Comparison of ENCODE assay signal across 12 cellular contexts in genomic region chr1:204477036-204477740, GRCh38. TPM values are rescaled to one million over a fixed set of nuclear protein-coding genes. Genes with fewer than 3 reads are reported as not detected.
DNase-seq lines count a peak whose midpoint lies in the region; TF ChIP-seq lines count a peak whose summit lies in the region.
"Had no signal": no experiment of that assay in that cellular context is flagged by ENCODE, and none has a peak within 500 bp of the region (broad histone marks: within the 10 kb centered on the region; RNA-seq: fewer than 3 reads in every experiment).

No MANE protein-coding gene starts in this region.

- H3K9me3 ChIP-seq in MG63: no peaks in the 10 kb centered on the region
- H3K9me3 ChIP-seq: Peyer's patch had no signal

- no peaks in the 10 kb centered on the region for H3K36me3 ChIP-seq in MG63
- H3K36me3 ChIP-seq: Peyer's patch had no signal

- peaks cover 85% of the 10 kb centered on the region for H3K4me1 Mint-ChIP-seq in nephron

- H3K27me3 ChIP-seq in MG63: no peaks in the 10 kb centered on the region
- H3K27me3 ChIP-seq: Peyer's patch had no signal

- intact Hi-C loops in head of caudate nucleus (cut with DNase I): no loop called here

- peak overlapping the region; percentile 3 to 69 (median 9) for H3K27ac Mint-ChIP-seq in nephron
- H3K27ac Mint-ChIP-seq: activated CD4-positive, alpha-beta T cell treated with anti-CD3 and anti-CD28 coated beads for 36 hours had no signal

- H3K36me3 Mint-ChIP-seq in nephron (ENCODE audit: low read depth): no peaks in the 10 kb centered on the region
- H3K36me3 Mint-ChIP-seq: natural killer cell treated with Interleukin-12 subunit alpha and Interleukin-12 subunit beta and Interleukin-15 and Interleukin-18, amount 100 ng/mL, for 72 hours had no signal

- H3K9me3 Mint-ChIP-seq in nephron: no peaks in the 10 kb centered on the region
- H3K9me3 Mint-ChIP-seq: natural killer cell treated with Interleukin-12 subunit alpha and Interleukin-12 subunit beta and Interleukin-15 and Interleukin-18, amount 100 ng/mL, for 72 hours had no signal

- peaks cover 5% of the 10 kb centered on the region for H3K27me3 Mint-ChIP-seq in nephron (ENCODE audit: low read depth)
- H3K27me3 Mint-ChIP-seq: activated CD4-positive, alpha-beta T cell treated with anti-CD3 and anti-CD28 coated beads for 36 hours; natural killer cell treated with Interleukin-12 subunit alpha and Interleukin-12 subunit beta and Interleukin-15 and Interleukin-18, amount 100 ng/mL, for 72 hours had no signal

- H3K4me3 ChIP-seq in MG63: no peak overlapping the region
- H3K4me3 ChIP-seq: Peyer's patch had no signal

- no peak overlapping the region for H3K4me3 Mint-ChIP-seq in nephron
- H3K4me3 Mint-ChIP-seq: activated CD4-positive, alpha-beta T cell treated with anti-CD3 and anti-CD28 coated beads for 36 hours; natural killer cell treated with Interleukin-12 subunit alpha and Interleukin-12 subunit beta and Interleukin-15 and Interleukin-18, amount 100 ng/mL, for 72 hours had no signal

- DNase-seq in Ammon's horn (ENCODE audit: low spot score): peak; percentile 94
- peak; percentile 35 for DNase-seq in MG63
- peak; percentile 59 to 93 (median 83) for DNase-seq in head of caudate nucleus
- DNase-seq in NCI-H146 (lab: John Stamatoyannopoulos, UW): no peak
- DNase-seq in SIG-M5 treated with dmso at 0.1 percent for 504 hours (lab: John Stamatoyannopoulos, UW; ENCODE audit: unreplicated experiment): no peak
- no peak for DNase-seq in DMS53 treated with DMSO at 0.1 percent for 48 hours (lab: John Stamatoyannopoulos, UW; ENCODE audit: unreplicated experiment)
- no peak for DNase-seq in activated effector memory CD4-positive, alpha-beta T cell treated with anti-CD3 and anti-CD28 coated beads, Interleukin-2, amount 50 U/mL, for 16 hours
- DNase-seq: activated CD4-positive, alpha-beta T cell treated with anti-CD3 and anti-CD28 coated beads for 36 hours; NCI-H1694 treated with DMSO at 0.1 percent for 48 hours had no signal

- no peak for TF ChIP-seq CTCF in nephron (IDR thresholded peaks at IDR 0.05; ENCODE audit: unreplicated experiment in 3 of 3)

RNA-seq across cellular contexts. Expression of gene PIK3C2B, which starts 17.4 kb away (rescaled TPM):
- 2.8 and 3.4 TPM in 2 replicates for total RNA-seq in MG63 (2014; rRNA removed; shearing (Covaris generic); ENCODE audit: low replicate concordance)

RNA-seq across cellular contexts. Expression of gene MDM4, which starts 39.0 kb away (rescaled TPM):
- 6.6 and 7.2 TPM in 2 replicates for total RNA-seq in MG63 (2014; rRNA removed; shearing (Covaris generic); ENCODE audit: low replicate concordance)

Comparison
In these comparisons a context has a peak if more than half of its experiments do, and no peak if none do; other contexts are left out.
1. DNase-seq: peak in Ammon's horn (single experiment), MG63 (single experiment) and head of caudate nucleus (42 of 42); none in NCI-H146 (single experiment), SIG-M5 treated with dmso at 0.1 percent for 504 hours (single experiment), DMS53 treated with DMSO at 0.1 percent for 48 hours (single experiment) and activated effector memory CD4-positive, alpha-beta T cell treated with anti-CD3 and anti-CD28 coated beads, Interleukin-2, amount 50 U/mL, for 16 hours (single experiment).